19 cellular contexts compared by ENCODE assay signal in genomic region chrX:123489011-123489410, GRCh38.
"Had no signal": no experiment of that assay in that cellular context is flagged by ENCODE, and none has a peak within 500 bp of the region (broad histone marks: within the 10 kb centered on the region; RNA-seq: fewer than 3 reads in every experiment).

No MANE protein-coding gene starts in this region.

- DNase-seq: activated CD4-positive, alpha-beta T cell treated with anti-CD3 and anti-CD28 coated beads for 1 hour; activated CD4-positive, alpha-beta T cell treated with anti-CD3 and anti-CD28 coated beads, Interleukin-2, amount 50 U/mL, for 1 hour; activated CD8-positive, alpha-beta T cell treated with anti-CD3 and anti-CD28 coated beads, Interleukin-2, amount 10 ng/mL, durations not matched to agents 7 days and 5 days; activated gamma-delta T cell treated with Interleukin-2 at 50 U/mL for 16 hours; aorta; dorsolateral prefrontal cortex; effector memory CD8-positive, alpha-beta T cell; gastrocnemius medialis; head of caudate nucleus; pancreas; psoas muscle; stimulated activated CD4-positive, alpha-beta T cell treated with anti-CD3 and anti-CD28 coated beads, Interleukin-4, amount 100 ng/mL, for 4 hours; stimulated activated naive CD8-positive, alpha-beta T cell treated with anti-CD3 and anti-CD28 coated beads, Interleukin-15, Interleukin-2, amounts not matched to agents 100 U/mL and 50 U/mL, for 24 hours; substantia nigra; T-helper 1 cell; thyroid gland; upper lobe of right lung had no signal

- ATAC-seq: activated CD8-positive, alpha-beta T cell treated with anti-CD3 and anti-CD28 coated beads, Interleukin-2, amount 10 ng/mL, durations not matched to agents 7 days and 5 days; effector memory CD8-positive, alpha-beta T cell; gastrocnemius medialis; pancreas; psoas muscle; stimulated activated naive CD8-positive, alpha-beta T cell treated with anti-CD3 and anti-CD28 coated beads, Interleukin-15, Interleukin-2, amounts not matched to agents 100 U/mL and 50 U/mL, for 24 hours; upper lobe of right lung had no signal

- H3K4me3 ChIP-seq: dorsolateral prefrontal cortex, esophagus muscularis mucosa, gastrocnemius medialis, pancreas, psoas muscle, right atrium auricular region, thyroid gland, upper lobe of right lung had no signal
